In the genomic region with DNA sequence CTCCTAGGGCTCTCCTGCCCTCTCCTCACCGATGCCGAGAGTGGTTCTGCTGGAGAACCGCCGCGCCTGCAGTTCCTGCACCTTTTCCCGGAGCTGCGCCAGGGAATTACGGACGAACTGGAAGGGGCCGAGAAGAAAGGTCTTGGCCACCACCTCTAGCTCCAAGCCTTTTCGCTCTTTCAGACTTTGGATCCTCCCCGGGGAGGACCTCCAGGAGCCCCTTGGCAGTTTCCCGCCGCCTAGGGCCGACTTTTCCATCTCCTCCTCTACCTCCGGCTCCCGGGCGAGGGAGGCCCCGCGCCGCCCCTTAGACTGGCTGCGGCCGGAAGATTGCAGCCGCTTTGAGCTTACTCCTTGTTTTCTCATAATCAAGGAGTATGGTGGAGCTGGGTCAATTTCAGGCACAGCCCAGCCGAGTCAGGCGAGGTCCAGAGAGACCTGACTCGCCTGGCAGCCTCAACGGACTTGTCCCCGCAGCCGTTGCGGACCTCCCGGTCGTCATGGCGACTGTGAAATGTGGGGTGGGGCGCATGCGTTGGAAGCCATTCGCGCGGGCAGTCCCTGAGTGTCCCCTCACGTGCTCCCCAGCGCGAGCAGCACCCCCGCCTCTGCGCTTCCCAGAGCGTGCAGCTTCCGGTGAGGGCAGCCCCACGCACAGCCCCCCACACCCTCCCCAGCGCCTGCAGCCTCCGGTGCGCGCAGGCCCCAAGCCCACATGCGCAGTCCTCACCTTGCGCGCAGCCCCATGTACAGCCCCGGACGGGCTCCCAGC, we compare ENCODE assay signal across 8 cellular contexts. TPM values are rescaled to one million over a fixed set of nuclear protein-coding genes. Genes with fewer than 3 reads are reported as not detected.
DNase-seq lines count a peak whose midpoint lies in the region; ATAC-seq and TF ChIP-seq lines count a peak whose summit lies in the region.

A gene (minus strand): TSS at position 466 of the 772 bp plus-strand sequence. CDS start 100 bp downstream, at position 366.

- peaks cover 4% of the 10 kb centered on the region for H3K27me3 Mint-ChIP-seq in osteocyte (ENCODE audit: unreplicated experiment)

- H3K4me3 ChIP-seq in adipocyte (ENCODE audit: low read length) (peak within 1 kb of the TSS; percentile 86), tibial nerve (peak within 1 kb of the TSS; percentile 50 to 70 (median 58))

- H3K36me3 ChIP-seq in adipocyte (ENCODE audit: control insufficient read depth, insufficient read depth, low read length, severe bottlenecking) (no peaks in the 10 kb centered on the region), tibial nerve (no peaks in the 10 kb centered on the region)

- peak; percentile 20 to 46 for TF ChIP-seq POLR2A in tibial nerve (IDR thresholded peaks at IDR 0.05)

- peak within 1 kb of the TSS; percentile 80 for H3K27ac Mint-ChIP-seq in osteocyte (ENCODE audit: unreplicated experiment)

- H3K27me3 ChIP-seq in adipocyte (replicated peaks; ENCODE audit: control insufficient read depth, insufficient read depth, low read length) (no peaks in the 10 kb centered on the region), tibial nerve (no peaks in the 10 kb centered on the region)

- WGBS in tibial nerve, 2 donors = 0 to 1% methylated on average over 46 to 51 of the region's 56 CpGs

- peaks cover 20% of the 10 kb centered on the region for H3K4me1 Mint-ChIP-seq in osteocyte (ENCODE audit: unreplicated experiment)

- peak within 1 kb of the TSS; percentile 81 for H3K4me3 Mint-ChIP-seq in osteocyte (ENCODE audit: unreplicated experiment)

- H3K9me3 Mint-ChIP-seq in osteocyte (ENCODE audit: unreplicated experiment) = no peaks in the 10 kb centered on the region

- peak within 1 kb of the TSS; percentile 69 for H3K9ac ChIP-seq in adipocyte (ENCODE audit: low read length)

- H3K9me3 ChIP-seq in adipocyte (ENCODE audit: control insufficient read depth, low read length) = no peaks in the 10 kb centered on the region
- no peaks in the 10 kb centered on the region for H3K9me3 ChIP-seq in tibial nerve

- H3K4me1 ChIP-seq in adipocyte (ENCODE audit: control insufficient read depth, insufficient read depth, low read length) = no peaks in the 10 kb centered on the region
- peaks cover 0 to 5% (median 0%) of the 10 kb centered on the region in 4 donors for H3K4me1 ChIP-seq in tibial nerve

- H3K36me3 Mint-ChIP-seq in osteocyte (ENCODE audit: unreplicated experiment) = no peaks in the 10 kb centered on the region

- no peak for TF ChIP-seq CTCF in 22Rv1 (IDR thresholded peaks at IDR 0.05)
- no peak for TF ChIP-seq CTCF in osteocyte (IDR thresholded peaks at IDR 0.05)
- TF ChIP-seq CTCF in tibial nerve (IDR thresholded peaks at IDR 0.05) = no peak

- DNase-seq in HK-2 (ENCODE audit: unreplicated experiment) = peak; percentile 82
- peak; percentile 3 for DNase-seq in RPMI8226
- DNase-seq in adipocyte (ENCODE audit: low read depth) = peak; percentile 77
- DNase-seq in cardiac septum (ENCODE audit: low spot score) = peak; percentile 90
- DNase-seq in osteocyte (ENCODE audit: extremely low spot score, unreplicated experiment) = peak; percentile 92
- DNase-seq in tibial nerve (ENCODE audit: low spot score in 2 of 2) = peak; percentile 30 to 36

- TF ChIP-seq EP300 in tibial nerve (IDR thresholded peaks at IDR 0.05) = peak in 1 of 2 donors; percentile 67

- peak; percentile 92 for ATAC-seq in GM18861 (IDR thresholded peaks at IDR 0.05; ENCODE audit: unreplicated experiment)

- intact Hi-C loops in cardiac septum (cut with DNase I) = loop anchor here (10.0 kb wide), 2 partner anchors 117 to 243 kb away; no protein-coding TSS in a partner anchor

- H3K27ac ChIP-seq in 22Rv1 (peak within 1 kb of the TSS; percentile 74), tibial nerve (peak within 1 kb of the TSS; percentile 68 to 89 (median 84))

RNA-seq across cellular contexts. Expression of the gene that starts here (rescaled TPM):
- total RNA-seq in cardiac septum = 67.7 TPM
- total RNA-seq in osteocyte = 13.9 and 15.2 TPM in 2 replicates
- total RNA-seq in tibial nerve = 10 to 100 TPM; 14.1 to 22.0 (median 20.7) TPM

Comparison
In these comparisons a context has a peak if more than half of its experiments do, and no peak if none do; other contexts are left out.
1. Peak in every context shown above with its lines: DNase-seq, ATAC-seq, H3K4me3 ChIP-seq and H3K27ac ChIP-seq.
2. DNase-seq: peak in every context shown above with its lines; median percentile 92 in osteocyte; 90 in cardiac septum; 82 in HK-2; 77 in adipocyte; 33 in tibial nerve; 3 in RPMI8226.